Comparison of ENCODE assay signal across 13 cellular contexts in genomic region chr9:127958728-127959127, GRCh38. TPM values are rescaled to one million over a fixed set of nuclear protein-coding genes. Genes with fewer than 3 reads are reported as not detected.
A peak's percentile ranks its signal among the peaks of the same experiment; 100 is the strongest.
DNase-seq lines count a peak whose midpoint lies in the region; ATAC-seq lines count a peak whose summit lies in the region.
"Had no signal": no experiment of that assay in that cellular context is flagged by ENCODE, and none has a peak within 500 bp of the region (broad histone marks: within the 10 kb centered on the region; RNA-seq: fewer than 3 reads in every experiment).

No MANE protein-coding gene starts in this region.

- intact Hi-C loops in naive thymus-derived CD4-positive, alpha-beta T cell (cut with micrococcal nuclease), result loop anchor here (1.0 to 5.0 kb wide), 2 partner anchors 9 to 134 kb away; no protein-coding TSS in a partner anchor

- peaks cover 72% of the 10 kb centered on the region for H3K36me3 Mint-ChIP-seq in T-helper 2 cell treated with Interferon-gamma antibody and Interleukin-4, amounts not matched to agents 5 μg/mL and 100 μg/mL, for 36 hours (ENCODE audit: low read depth)
- peaks cover 71% of the 10 kb centered on the region for H3K36me3 Mint-ChIP-seq in activated CD8-positive, alpha-beta T cell treated with anti-CD3 and anti-CD28 coated beads, Interleukin-2, amount 10 ng/mL, durations not matched to agents 7 days and 5 days (ENCODE audit: low read depth)
- peaks cover 4 to 47% (median 30%) of the 10 kb centered on the region in 5 donors for H3K36me3 Mint-ChIP-seq in naive thymus-derived CD4-positive, alpha-beta T cell

- ATAC-seq in activated CD8-positive, alpha-beta T cell treated with anti-CD3 and anti-CD28 coated beads, Interleukin-2, amount 10 ng/mL, durations not matched to agents 7 days and 5 days, result no peak
- no peak for ATAC-seq in naive thymus-derived CD4-positive, alpha-beta T cell

- H3K4me3 Mint-ChIP-seq in T-helper 2 cell treated with Interferon-gamma antibody and Interleukin-4, amounts not matched to agents 5 μg/mL and 100 μg/mL, for 36 hours, result peak overlapping the region; percentile 1
- no peak overlapping the region for H3K4me3 Mint-ChIP-seq in activated CD8-positive, alpha-beta T cell treated with anti-CD3 and anti-CD28 coated beads, Interleukin-2, amount 10 ng/mL, durations not matched to agents 7 days and 5 days
- H3K4me3 Mint-ChIP-seq in naive thymus-derived CD4-positive, alpha-beta T cell, result peak overlapping the region; percentile 21 to 98 (median 82)
- H3K4me3 Mint-ChIP-seq: type B pancreatic cell had no signal

- no peak overlapping the region for H3K4me3 ChIP-seq in naive thymus-derived CD4-positive, alpha-beta T cell (ENCODE audit: low read length)
- H3K4me3 ChIP-seq in Karpas-422 (ENCODE audit: low read length), result no peak overlapping the region

- no peak for DNase-seq in T-helper 2 cell treated with Interferon-gamma antibody and Interleukin-4, amounts not matched to agents 5 μg/mL and 100 μg/mL, for 36 hours (ENCODE audit: low spot score)
- no peak for DNase-seq in T-helper 2 cell
- DNase-seq in activated CD8-positive, alpha-beta T cell treated with anti-CD3 and anti-CD28 coated beads, Interleukin-2, amount 10 ng/mL, durations not matched to agents 7 days and 5 days, result no peak
- DNase-seq in naive thymus-derived CD4-positive, alpha-beta T cell, result no peak
- no peak for DNase-seq in SKM-1 (lab: John Stamatoyannopoulos, UW; ENCODE audit: unreplicated experiment)
- no peak for DNase-seq in Karpas-422
- DNase-seq: activated CD4-positive, alpha-beta T cell treated with anti-CD3 and anti-CD28 coated beads for 48 hours; hippocampal formation; NCI-H1436; NCI-H2171; NCI-H69 had no signal

- peaks cover 0 to 47% (median 13%) of the 10 kb centered on the region in 3 experiments for H3K36me3 ChIP-seq in naive thymus-derived CD4-positive, alpha-beta T cell (ENCODE audit: control insufficient read depth in 2 of 3, insufficient read depth in 3 of 3, low read length in 3 of 3)
- H3K36me3 ChIP-seq in Karpas-422 (ENCODE audit: insufficient read depth, low read length), result no peaks in the 10 kb centered on the region

- peaks cover 48% of the 10 kb centered on the region for H4K20me1 ChIP-seq in Karpas-422 (ENCODE audit: insufficient read depth, low read depth, low read length)

- no peaks in the 10 kb centered on the region for H3K27me3 ChIP-seq in naive thymus-derived CD4-positive, alpha-beta T cell (ENCODE audit: control insufficient read depth in 2 of 2, insufficient read depth in 2 of 2, low read length in 2 of 2)
- H3K27me3 ChIP-seq in Karpas-422 (ENCODE audit: low read length), result no peaks in the 10 kb centered on the region

- CTCF ChIA-PET in activated CD8-positive, alpha-beta T cell treated with anti-CD3 and anti-CD28 coated beads, Interleukin-2, amount 10 ng/mL, durations not matched to agents 7 days and 5 days (lab: Charles Lee), result interaction anchor here (0.7 to 15.0 kb wide), 4 partner anchors 17 to 159 kb away, joined by 3 to 151 read pairs (median 74); no protein-coding TSS in a partner anchor
- CTCF ChIA-PET in naive thymus-derived CD4-positive, alpha-beta T cell (lab: Charles Lee), result interaction anchor here (1.2 to 13.2 kb wide), 3 partner anchors 15 to 73 kb away, joined by 3 to 253 read pairs (median 55); no protein-coding TSS in a partner anchor

- peaks cover 78% of the 10 kb centered on the region for H3K4me1 Mint-ChIP-seq in T-helper 2 cell treated with Interferon-gamma antibody and Interleukin-4, amounts not matched to agents 5 μg/mL and 100 μg/mL, for 36 hours (ENCODE audit: low read depth)
- H3K4me1 Mint-ChIP-seq in activated CD8-positive, alpha-beta T cell treated with anti-CD3 and anti-CD28 coated beads, Interleukin-2, amount 10 ng/mL, durations not matched to agents 7 days and 5 days (ENCODE audit: low read depth), result peaks cover 94% of the 10 kb centered on the region
- H3K4me1 Mint-ChIP-seq in naive thymus-derived CD4-positive, alpha-beta T cell, result peaks cover 76 to 97% (median 93%) of the 10 kb centered on the region in 7 donors

- H3K9ac ChIP-seq in Karpas-422 (ENCODE audit: low read length), result no peak overlapping the region

- H3K9me3 Mint-ChIP-seq in T-helper 2 cell treated with Interferon-gamma antibody and Interleukin-4, amounts not matched to agents 5 μg/mL and 100 μg/mL, for 36 hours, result no peaks in the 10 kb centered on the region
- H3K9me3 Mint-ChIP-seq in activated CD8-positive, alpha-beta T cell treated with anti-CD3 and anti-CD28 coated beads, Interleukin-2, amount 10 ng/mL, durations not matched to agents 7 days and 5 days (ENCODE audit: insufficient read depth), result no peaks in the 10 kb centered on the region
- H3K9me3 Mint-ChIP-seq in naive thymus-derived CD4-positive, alpha-beta T cell, result peaks cover 0 to 3% (median 0%) of the 10 kb centered on the region in 11 donors
- H3K9me3 Mint-ChIP-seq: type B pancreatic cell had no signal

- H3K4me1 ChIP-seq in naive thymus-derived CD4-positive, alpha-beta T cell (ENCODE audit: control insufficient read depth in 2 of 2, insufficient read depth in 2 of 2, low read length in 2 of 2), result peaks cover 86 to 94% of the 10 kb centered on the region in 2 donors
- peaks cover 13% of the 10 kb centered on the region for H3K4me1 ChIP-seq in Karpas-422 (ENCODE audit: low read length)

- H3K27ac Mint-ChIP-seq in T-helper 2 cell treated with Interferon-gamma antibody and Interleukin-4, amounts not matched to agents 5 μg/mL and 100 μg/mL, for 36 hours, result peak overlapping the region; percentile 12
- peak overlapping the region; percentile 8 for H3K27ac Mint-ChIP-seq in activated CD8-positive, alpha-beta T cell treated with anti-CD3 and anti-CD28 coated beads, Interleukin-2, amount 10 ng/mL, durations not matched to agents 7 days and 5 days
- H3K27ac Mint-ChIP-seq in naive thymus-derived CD4-positive, alpha-beta T cell, result peak overlapping the region in 8 of 9 donors; percentile 90 to 98 (median 94)

- H2AFZ ChIP-seq in Karpas-422 (ENCODE audit: low read length), result no peak overlapping the region

- H3K9me2 ChIP-seq in Karpas-422 (replicated peaks; ENCODE audit: insufficient read depth, low read length), result no peaks in the 10 kb centered on the region

- POLR2A ChIA-PET in activated CD8-positive, alpha-beta T cell treated with anti-CD3 and anti-CD28 coated beads, Interleukin-2, amount 10 ng/mL, durations not matched to agents 7 days and 5 days (lab: Charles Lee), result interaction anchor here (1.4 kb wide), 1 partner anchor 16 kb away, joined by 3 read pairs; no protein-coding TSS in a partner anchor
- POLR2A ChIA-PET in naive thymus-derived CD4-positive, alpha-beta T cell (lab: Charles Lee), result interaction anchor here (1.4 to 61.3 kb wide), 4 partner anchors 8 to 67 kb away, joined by 4 to 1719 read pairs (median 1615); partner anchors contain the start of genes DPM2 and EEIG1

- H3K4me2 ChIP-seq in Karpas-422 (ENCODE audit: low read depth, low read length, poor library complexity, severe bottlenecking), result no peak overlapping the region

- H3K9me3 ChIP-seq in naive thymus-derived CD4-positive, alpha-beta T cell (ENCODE audit: control insufficient read depth in 2 of 3, low read length in 3 of 3), result no peaks in the 10 kb centered on the region
- H3K9me3 ChIP-seq in Karpas-422 (ENCODE audit: low read length), result no peaks in the 10 kb centered on the region

- no peaks in the 10 kb centered on the region for H3K79me2 ChIP-seq in Karpas-422 (ENCODE audit: low read length)

- no peaks in the 10 kb centered on the region for H3K27me3 Mint-ChIP-seq in T-helper 2 cell treated with Interferon-gamma antibody and Interleukin-4, amounts not matched to agents 5 μg/mL and 100 μg/mL, for 36 hours (ENCODE audit: low read depth)
- no peaks in the 10 kb centered on the region for H3K27me3 Mint-ChIP-seq in activated CD8-positive, alpha-beta T cell treated with anti-CD3 and anti-CD28 coated beads, Interleukin-2, amount 10 ng/mL, durations not matched to agents 7 days and 5 days (ENCODE audit: low read depth)
- H3K27me3 Mint-ChIP-seq in naive thymus-derived CD4-positive, alpha-beta T cell, result no peaks in the 10 kb centered on the region
- H3K27me3 Mint-ChIP-seq: type B pancreatic cell had no signal

- H3K27ac ChIP-seq in naive thymus-derived CD4-positive, alpha-beta T cell (ENCODE audit: low read depth, low read length), result peak overlapping the region; percentile 84
- no peak overlapping the region for H3K27ac ChIP-seq in Karpas-422 (ENCODE audit: low read length)
- H3K27ac ChIP-seq: 22Rv1 had no signal

RNA-seq across cellular contexts. Expression of gene DPM2, which starts 21.1 kb away (rescaled TPM):
- 10 to 100 TPM; 47.9 to 53.8 TPM for total RNA-seq in activated CD8-positive, alpha-beta T cell treated with anti-CD3 and anti-CD28 coated beads, Interleukin-2, amount 10 ng/mL, durations not matched to agents 7 days and 5 days
- total RNA-seq in naive thymus-derived CD4-positive, alpha-beta T cell, result 10 to 100 TPM; 29.1 to 84.4 (median 56.8) TPM
- polyA plus RNA-seq in naive thymus-derived CD4-positive, alpha-beta T cell, result 10 to 100 TPM; 29.3 to 39.5 TPM
- 21.5 and 34.4 TPM in 2 replicates for total RNA-seq in Karpas-422 (2014; rRNA removed; shearing (Covaris generic); ENCODE audit: low replicate concordance)

RNA-seq across cellular contexts. Expression of gene EEIG1, which starts 22.1 kb away (rescaled TPM):
- 100 to 1,000 TPM; 227 to 232 TPM for total RNA-seq in activated CD8-positive, alpha-beta T cell treated with anti-CD3 and anti-CD28 coated beads, Interleukin-2, amount 10 ng/mL, durations not matched to agents 7 days and 5 days
- total RNA-seq in naive thymus-derived CD4-positive, alpha-beta T cell, result 100 to 1,000 TPM; 252 to 664 (median 347) TPM
- polyA plus RNA-seq in naive thymus-derived CD4-positive, alpha-beta T cell, result 100 to 1,000 TPM; 124 to 297 TPM
- 6.9 and 10.1 TPM in 2 replicates for total RNA-seq in Karpas-422 (2014; rRNA removed; shearing (Covaris generic); ENCODE audit: low replicate concordance)

RNA-seq across cellular contexts. Expression of gene PIP5KL1, which starts 28.2 kb away (rescaled TPM):
- 1 to 10 TPM; 2.6 to 2.7 TPM for total RNA-seq in activated CD8-positive, alpha-beta T cell treated with anti-CD3 and anti-CD28 coated beads, Interleukin-2, amount 10 ng/mL, durations not matched to agents 7 days and 5 days
- total RNA-seq in naive thymus-derived CD4-positive, alpha-beta T cell, result 1 to 10 TPM; 1.4 to 2.9 (median 2.1) TPM
- under 1 TPM in 1 of 2 donors, not detected in 1; 0.17 TPM for polyA plus RNA-seq in naive thymus-derived CD4-positive, alpha-beta T cell
- total RNA-seq in Karpas-422 (2014; rRNA removed; shearing (Covaris generic); ENCODE audit: low replicate concordance), result 2.7 and 3.1 TPM in 2 replicates

RNA-seq across cellular contexts. Expression of gene ST6GALNAC4, which starts 41.9 kb away (rescaled TPM):
- 10 to 100 TPM; 37.0 to 39.7 TPM for total RNA-seq in activated CD8-positive, alpha-beta T cell treated with anti-CD3 and anti-CD28 coated beads, Interleukin-2, amount 10 ng/mL, durations not matched to agents 7 days and 5 days
- 10 to 100 TPM; 28.0 to 51.0 (median 36.1) TPM for total RNA-seq in naive thymus-derived CD4-positive, alpha-beta T cell
- 10 to 100 TPM; 20.0 to 21.7 TPM for polyA plus RNA-seq in naive thymus-derived CD4-positive, alpha-beta T cell
- total RNA-seq in Karpas-422 (2014; rRNA removed; shearing (Covaris generic); ENCODE audit: low replicate concordance), result 23.5 and 41.6 TPM in 2 replicates

RNA-seq across cellular contexts. Expression of gene ST6GALNAC6, which starts 59.3 kb away (rescaled TPM):
- total RNA-seq in activated CD8-positive, alpha-beta T cell treated with anti-CD3 and anti-CD28 coated beads, Interleukin-2, amount 10 ng/mL, durations not matched to agents 7 days and 5 days, result 10 to 100 TPM; 68.6 to 77.6 TPM
- total RNA-seq in naive thymus-derived CD4-positive, alpha-beta T cell, result 100 to 1,000 TPM in 3 of 5 experiments, 10 to 100 TPM in 2; 63.0 to 125 (median 107) TPM
- 10 to 100 TPM; 28.3 to 34.5 TPM for polyA plus RNA-seq in naive thymus-derived CD4-positive, alpha-beta T cell
- 21.7 and 55.7 TPM in 2 replicates for total RNA-seq in Karpas-422 (2014; rRNA removed; shearing (Covaris generic); ENCODE audit: low replicate concordance)

Comparison
In these comparisons a context has a peak if more than half of its experiments do, and no peak if none do; other contexts are left out.
1. H3K27ac Mint-ChIP-seq: peak in every context shown above with its lines; median percentile 94 in naive thymus-derived CD4-positive, alpha-beta T cell; 12 in T-helper 2 cell treated with Interferon-gamma antibody and Interleukin-4, amounts not matched to agents 5 μg/mL and 100 μg/mL, for 36 hours; 8 in activated CD8-positive, alpha-beta T cell treated with anti-CD3 and anti-CD28 coated beads, Interleukin-2, amount 10 ng/mL, durations not matched to agents 7 days and 5 days.
2. RNA of gene EEIG1, which starts 22.1 kb away (total RNA-seq): 252 to 664 TPM in naive thymus-derived CD4-positive, alpha-beta T cell and 227 to 232 TPM in activated CD8-positive, alpha-beta T cell treated with anti-CD3 and anti-CD28 coated beads, Interleukin-2, amount 10 ng/mL, durations not matched to agents 7 days and 5 days; 6.9 to 10.1 TPM in Karpas-422; every median in the first group is over 10 times any median in the second.